Comparison of ENCODE assay signal across 24 cellular contexts in the genomic region with DNA sequence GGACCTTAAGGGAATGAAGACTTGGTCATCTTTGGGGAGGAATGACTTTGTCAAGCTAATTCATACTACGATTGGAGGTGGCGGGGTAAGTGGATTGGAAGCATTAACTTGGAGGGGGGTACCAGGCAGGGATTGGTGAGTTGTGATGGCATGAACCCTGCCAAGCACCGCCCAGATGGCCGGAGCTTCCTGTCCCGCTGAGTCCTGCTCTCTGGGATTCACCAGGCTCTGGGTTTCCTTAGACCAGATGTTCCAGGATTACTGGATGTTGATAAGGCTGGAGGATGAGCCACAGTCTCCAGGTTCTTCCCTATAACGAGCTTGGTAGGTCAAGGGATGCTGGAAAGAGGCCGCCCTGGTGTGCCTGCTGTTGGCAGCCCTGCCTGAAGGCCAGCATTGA.
"Had no signal": no experiment of that assay in that cellular context is flagged by ENCODE, and none has a peak within 500 bp of the region (broad histone marks: within the 10 kb centered on the region; RNA-seq: fewer than 3 reads in every experiment).

No MANE protein-coding gene starts in this region.

- H3K4me3 Mint-ChIP-seq: activated CD8-positive, alpha-beta T cell treated with anti-CD3 and anti-CD28 coated beads, Interleukin-2, amount 10 ng/mL, durations not matched to agents 7 days and 5 days; brain; dendritic cell treated with granulocyte-macrophage colony-stimulating factor and Interleukin-4, amounts not matched to agents 40 ng/mL and 50 ng/mL, for 4 days; stimulated activated naive B cell treated with anti-CD40 and anti-IgM and Interleukin-4, amounts not matched to agents 10 μg/mL and 1 μg/mL and 100 μg/mL, for 72 hours; T-helper 2 cell treated with Interferon-gamma antibody and Interleukin-4, amounts not matched to agents 5 μg/mL and 100 μg/mL, for 36 hours had no signal

- H3K36me3 ChIP-seq: transverse colon, uterus had no signal

- H3K4me1 ChIP-seq: transverse colon, uterus had no signal

- H3K4me3 ChIP-seq: smooth muscle cell, transverse colon, uterus had no signal

- H3K27ac Mint-ChIP-seq: activated CD8-positive, alpha-beta T cell treated with anti-CD3 and anti-CD28 coated beads, Interleukin-2, amount 10 ng/mL, durations not matched to agents 7 days and 5 days; activated naive CD4-positive, alpha-beta T cell treated with anti-CD3 and anti-CD28 coated beads, Interleukin-2, amount 50 U/mL, for 72 hours; dendritic cell treated with granulocyte-macrophage colony-stimulating factor and Interleukin-4, amounts not matched to agents 40 ng/mL and 50 ng/mL, for 4 days; stimulated activated naive B cell treated with anti-CD40 and anti-IgM and Interleukin-4, amounts not matched to agents 10 μg/mL and 1 μg/mL and 100 μg/mL, for 72 hours; T-helper 2 cell treated with Interferon-gamma antibody and Interleukin-4, amounts not matched to agents 5 μg/mL and 100 μg/mL, for 36 hours had no signal

- H3K4me2 ChIP-seq: smooth muscle cell had no signal

- H3K9me3 ChIP-seq: transverse colon had no signal

- DNase-seq: activated CD4-positive, alpha-beta T cell treated with anti-CD3 and anti-CD28 coated beads for 1 hour; activated CD4-positive, alpha-beta T cell treated with anti-CD3 and anti-CD28 coated beads, Interleukin-2, amount 50 U/mL, for 1 hour; activated CD8-positive, alpha-beta T cell treated with anti-CD3 and anti-CD28 coated beads, Interleukin-2, amount 10 ng/mL, durations not matched to agents 7 days and 5 days; activated gamma-delta T cell treated with Interleukin-2 at 50 U/mL for 16 hours; activated T-cell treated with anti-CD3 and anti-CD28 coated beads, Interleukin-2, amount 50 U/mL, for 1 hour; aorta; effector memory CD4-positive, alpha-beta T cell; foreskin melanocyte; left ventricle myocardium superior; mammary epithelial cell; occipital lobe; stimulated activated CD4-positive, alpha-beta T cell treated with anti-CD3 and anti-CD28 coated beads, Interleukin-2, amount 100 ng/mL, for 48 hours; stimulated activated CD8-positive, alpha-beta memory T cell treated with anti-CD3 and anti-CD28 coated beads, Interleukin-4, amount 100 ng/mL, for 48 hours; stimulated activated naive B cell treated with anti-CD40 and anti-IgM and Interleukin-4, amounts not matched to agents 10 μg/mL and 1 μg/mL and 100 μg/mL, for 72 hours; transverse colon; uterus had no signal

- H3K27ac ChIP-seq: transverse colon, uterus, VCaP had no signal

- H3K27me3 Mint-ChIP-seq: dendritic cell treated with granulocyte-macrophage colony-stimulating factor and Interleukin-4, amounts not matched to agents 40 ng/mL and 50 ng/mL, for 4 days; stimulated activated naive B cell treated with anti-CD40 and anti-IgM and Interleukin-4, amounts not matched to agents 10 μg/mL and 1 μg/mL and 100 μg/mL, for 72 hours had no signal

- ATAC-seq: activated CD8-positive, alpha-beta T cell treated with anti-CD3 and anti-CD28 coated beads, Interleukin-2, amount 10 ng/mL, durations not matched to agents 7 days and 5 days; activated naive CD4-positive, alpha-beta T cell treated with anti-CD3 and anti-CD28 coated beads, Interleukin-2, amount 50 U/mL, for 72 hours; esophagus mucosa; left ventricle myocardium superior; sciatic nerve; stimulated activated naive B cell treated with anti-CD40 and anti-IgM and Interleukin-4, amounts not matched to agents 10 μg/mL and 1 μg/mL and 100 μg/mL, for 72 hours had no signal

- H3K27me3 ChIP-seq: transverse colon, uterus had no signal
